Comparison of ENCODE assay signal across 8 cellular contexts in the genomic region with DNA sequence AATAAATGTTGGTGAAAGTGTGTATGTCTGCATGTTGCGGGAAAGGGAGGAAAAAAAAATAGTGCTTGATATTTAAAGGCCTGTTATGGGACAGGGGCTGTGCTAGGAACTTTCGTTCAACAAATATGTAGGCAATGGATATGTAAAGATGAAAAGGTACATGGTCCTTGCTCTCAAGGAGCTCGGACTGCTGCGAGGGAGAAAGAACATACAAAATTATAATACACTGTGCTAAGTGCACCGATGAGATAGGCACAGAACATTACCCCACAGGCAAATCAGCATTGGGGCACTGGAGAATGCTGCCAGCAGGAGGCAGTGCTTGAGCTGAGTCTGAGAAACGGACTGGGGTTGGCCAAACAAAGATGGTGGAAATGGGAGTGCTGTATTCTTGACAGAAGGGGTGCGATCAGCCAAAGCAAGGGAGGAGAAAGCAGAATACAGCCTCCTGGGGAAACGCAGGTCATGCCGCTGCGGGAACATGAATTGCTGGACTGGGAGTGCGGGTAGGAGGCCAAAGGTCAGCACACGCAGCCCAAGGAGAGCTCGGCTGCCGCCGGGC. TPM values are rescaled to one million over a fixed set of nuclear protein-coding genes. Genes with fewer than 3 reads are reported as not detected.
A peak's percentile ranks its signal among the peaks of the same experiment; 100 is the strongest.
DNase-seq lines count a peak whose midpoint lies in the region; ATAC-seq and TF ChIP-seq lines count a peak whose summit lies in the region.

No MANE protein-coding gene starts in this region.

- in situ Hi-C loops in KBM-7 (cut with MboI; ENCODE audit: low pct_unique_long_range_greater_than_20kb, low sequenced_read_pairs), result no loop called here

- peaks cover 23% of the 10 kb centered on the region for H3K4me1 ChIP-seq in DOHH2 (ENCODE audit: control insufficient read depth, low read length)
- H3K4me1 ChIP-seq in SJCRH30, result peaks cover 10% of the 10 kb centered on the region; the same call in 1 of the 2 replicates
- peaks cover 14% of the 10 kb centered on the region for H3K4me1 ChIP-seq in testis

- H3K27me3 ChIP-seq in DOHH2 (ENCODE audit: control insufficient read depth, low read length) (no peaks in the 10 kb centered on the region), SJCRH30 (no peaks in the 10 kb centered on the region), testis (no peaks in the 10 kb centered on the region)

- ATAC-seq in GM21723 (IDR thresholded peaks at IDR 0.05; ENCODE audit: unreplicated experiment), result peak; percentile 72

- H3K9me3 Mint-ChIP-seq in activated naive CD4-positive, alpha-beta T cell treated with anti-CD3 and anti-CD28 coated beads for 36 hours, result peaks cover 15% of the 10 kb centered on the region

- DNase-seq in KBM-7, result peak; percentile 97
- DNase-seq in SJCRH30, result peak; percentile 78 to 87
- peak; percentile 92 for DNase-seq in activated naive CD4-positive, alpha-beta T cell treated with anti-CD3 and anti-CD28 coated beads for 36 hours
- peak; percentile 66 for DNase-seq in glomerular endothelial cell (ENCODE audit: extremely low read depth, low read depth, low spot score)
- DNase-seq in occipital lobe (lab: John Stamatoyannopoulos, UW), result peak; percentile 66
- DNase-seq in testis, result peak; percentile 89

- peaks cover 48% of the 10 kb centered on the region for H3K4me1 Mint-ChIP-seq in activated naive CD4-positive, alpha-beta T cell treated with anti-CD3 and anti-CD28 coated beads for 36 hours (ENCODE audit: low read depth)

- peaks cover 36% of the 10 kb centered on the region for H3K79me2 ChIP-seq in DOHH2 (ENCODE audit: control insufficient read depth, low read length)

- peak overlapping the region; percentile 96 for H3K4me2 ChIP-seq in DOHH2 (ENCODE audit: low read length)

- no peaks in the 10 kb centered on the region for H3K27me3 Mint-ChIP-seq in activated naive CD4-positive, alpha-beta T cell treated with anti-CD3 and anti-CD28 coated beads for 36 hours (ENCODE audit: low read depth)

- no peaks in the 10 kb centered on the region for H3K9me3 ChIP-seq in DOHH2 (ENCODE audit: control insufficient read depth, insufficient read depth, low read length)
- H3K9me3 ChIP-seq in SJCRH30 (replicated peaks), result no peaks in the 10 kb centered on the region
- H3K9me3 ChIP-seq in testis, result no peaks in the 10 kb centered on the region

- peak overlapping the region; percentile 90 for H3K4me3 ChIP-seq in DOHH2 (ENCODE audit: low read length)
- peak overlapping the region; percentile 86 for H3K4me3 ChIP-seq in SJCRH30
- H3K4me3 ChIP-seq in testis, result peak overlapping the region; percentile 90 to 99

- peaks cover 41% of the 10 kb centered on the region for H3K36me3 ChIP-seq in DOHH2 (ENCODE audit: control insufficient read depth, low read length)
- peaks cover 13% of the 10 kb centered on the region; the same call in 1 of the 2 replicates for H3K36me3 ChIP-seq in SJCRH30
- no peaks in the 10 kb centered on the region for H3K36me3 ChIP-seq in testis (ENCODE audit: low read depth, missing control alignments)

- H3K27ac ChIP-seq in DOHH2 (ENCODE audit: low read depth, low read length), result peak overlapping the region; percentile 61
- peak overlapping the region; percentile 41 for H3K27ac ChIP-seq in SJCRH30
- peak overlapping the region; percentile 71 to 85 for H3K27ac ChIP-seq in testis

- H3K36me3 Mint-ChIP-seq in activated naive CD4-positive, alpha-beta T cell treated with anti-CD3 and anti-CD28 coated beads for 36 hours (ENCODE audit: low read depth), result peaks cover 19% of the 10 kb centered on the region

- peak overlapping the region; percentile 81 for H3K27ac Mint-ChIP-seq in activated naive CD4-positive, alpha-beta T cell treated with anti-CD3 and anti-CD28 coated beads for 36 hours

- H3F3A ChIP-seq in DOHH2 (ENCODE audit: control insufficient read depth, insufficient read depth), result peaks cover 8% of the 10 kb centered on the region; the same call in 1 of the 2 replicates

- H3K4me3 Mint-ChIP-seq in activated naive CD4-positive, alpha-beta T cell treated with anti-CD3 and anti-CD28 coated beads for 36 hours, result peak overlapping the region; percentile 87

- intact Hi-C loops in activated naive CD4-positive, alpha-beta T cell treated with anti-CD3 and anti-CD28 coated beads for 36 hours (cut with micrococcal nuclease), result loop anchor here (1.0 to 5.0 kb wide), 11 partner anchors 24 to 549 kb away; a partner anchor contains a TSS
- intact Hi-C loops in testis (cut with DNase I; ENCODE audit: low total_unique reads), result no loop called here

- peaks cover 8% of the 10 kb centered on the region; the same call in 1 of the 2 replicates for H4K20me1 ChIP-seq in DOHH2 (ENCODE audit: control insufficient read depth, insufficient read depth, low read depth, low read length)

- WGBS in testis, 2 donors, result 6 to 7% methylated on average over 11 to 15 of the region's 15 CpGs

- TF ChIP-seq CTCF in DOHH2 (IDR thresholded peaks at IDR 0.05; ENCODE audit: low read depth, low read length, poor library complexity, severe bottlenecking) (peak; percentile 96), testis (IDR thresholded peaks at IDR 0.05) (peak; percentile 50 to 82 (median 76))

- CTCF ChIA-PET in activated naive CD4-positive, alpha-beta T cell treated with anti-CD3 and anti-CD28 coated beads for 36 hours (lab: Charles Lee), result interaction anchor here (0.7 to 2.4 kb wide), 13 partner anchors 11 to 476 kb away, joined by 3 to 19 read pairs (median 3); a partner anchor contains a TSS

- no peaks in the 10 kb centered on the region for H3K9me2 ChIP-seq in DOHH2 (replicated peaks; ENCODE audit: control insufficient read depth, low read length)

- no peak for TF ChIP-seq POLR2A in testis (IDR thresholded peaks at IDR 0.05)

RNA-seq across cellular contexts. Expression of a gene that starts 0.6 kb away (rescaled TPM):
- 11.2 and 12.3 TPM in 2 replicates for total RNA-seq in SJCRH30 (2014; rRNA removed; shearing (Covaris generic))
- total RNA-seq in activated naive CD4-positive, alpha-beta T cell treated with anti-CD3 and anti-CD28 coated beads for 36 hours, result 10 to 100 TPM; 20.6 to 21.7 TPM
- total RNA-seq in glomerular endothelial cell, result 8.0 and 14.9 TPM in 2 replicates
- total RNA-seq in occipital lobe, result 18.6 TPM
- 10 to 100 TPM; 22.8 to 24.7 TPM for total RNA-seq in testis
- polyA plus RNA-seq in testis (ENCODE audit: insufficient read depth, low read depth, low replicate concordance), result 55.2 TPM

RNA-seq across cellular contexts. Expression of a gene that starts 24.8 kb away (rescaled TPM):
- total RNA-seq in SJCRH30 (2014; rRNA removed; shearing (Covaris generic)), result 44.0 and 48.4 TPM in 2 replicates
- total RNA-seq in activated naive CD4-positive, alpha-beta T cell treated with anti-CD3 and anti-CD28 coated beads for 36 hours, result 10 to 100 TPM; 15.3 to 15.6 TPM
- total RNA-seq in glomerular endothelial cell (16.5 and 17.5 TPM in 2 replicates), occipital lobe (41.5 TPM), testis (10 to 100 TPM; 21.2 to 26.9 TPM)
- polyA plus RNA-seq in testis (ENCODE audit: insufficient read depth, low read depth, low replicate concordance), result 33.5 TPM

RNA-seq across cellular contexts. Expression of a gene that starts 56.3 kb away (rescaled TPM):
- total RNA-seq in SJCRH30 (2014; rRNA removed; shearing (Covaris generic)), result 76.5 and 83.7 TPM in 2 replicates
- 10 to 100 TPM; 45.2 to 46.1 TPM for total RNA-seq in activated naive CD4-positive, alpha-beta T cell treated with anti-CD3 and anti-CD28 coated beads for 36 hours
- total RNA-seq in glomerular endothelial cell, result 94.9 and 111 TPM in 2 replicates
- 150 TPM for total RNA-seq in occipital lobe
- 100 to 1,000 TPM in 1 of 2 donors, 10 to 100 TPM in 1; 94.6 to 104 TPM for total RNA-seq in testis
- polyA plus RNA-seq in testis (ENCODE audit: insufficient read depth, low read depth, low replicate concordance), result 118 TPM

RNA-seq across cellular contexts. Expression of a gene that starts 58.3 kb away (rescaled TPM):
- total RNA-seq in SJCRH30 (2014; rRNA removed; shearing (Covaris generic)), result 6.8 and 7.3 TPM in 2 replicates
- 1 to 10 TPM; 2.3 to 2.8 TPM for total RNA-seq in activated naive CD4-positive, alpha-beta T cell treated with anti-CD3 and anti-CD28 coated beads for 36 hours
- total RNA-seq in glomerular endothelial cell (8.5 and 15.5 TPM in 2 replicates), occipital lobe (76.7 TPM), testis (10 to 100 TPM; 38.5 to 40.5 TPM)
- 18.7 TPM for polyA plus RNA-seq in testis (ENCODE audit: insufficient read depth, low read depth, low replicate concordance)

Comparison
In these comparisons a context has a peak if more than half of its experiments do, and no peak if none do; other contexts are left out.
1. Peak in every context shown above with its lines: DNase-seq, ATAC-seq, H3K4me3 ChIP-seq and H3K27ac ChIP-seq.